8 cellular contexts compared by ENCODE assay signal in genomic region chr3:40580494-40581091, GRCh38. TPM values are rescaled to one million over a fixed set of nuclear protein-coding genes. Genes with fewer than 3 reads are reported as not detected.
DNase-seq lines count a peak whose midpoint lies in the region; ATAC-seq and TF ChIP-seq lines count a peak whose summit lies in the region.

No MANE protein-coding gene starts in this region.

- no peak for TF ChIP-seq POLR2A in right lobe of liver (IDR thresholded peaks at IDR 0.05)

- H3K36me3 ChIP-seq in right lobe of liver = no peaks in the 10 kb centered on the region

- H3K27ac ChIP-seq in right lobe of liver = no peak overlapping the region

- DNase-seq in GM04504 (ENCODE audit: low read depth) = peak; percentile 28
- peak; percentile 57 for DNase-seq in NCI-H345 (lab: John Stamatoyannopoulos, UW)
- peak; percentile 46 to 51 for DNase-seq in activated CD4-positive, alpha-beta T cell treated with anti-CD3 and anti-CD28 coated beads for 24 hours (ENCODE audit: low read depth in 2 of 2)
- peak; percentile 86 for DNase-seq in cerebellum (ENCODE audit: low spot score)
- peak in 2 of 3 donors; percentile 47 to 61 for DNase-seq in right lobe of liver
- peak; percentile 22 to 35 (median 22) for DNase-seq in stimulated activated CD4-positive, alpha-beta T cell treated with anti-CD3 and anti-CD28 coated beads, TNF-alpha, amount 100 ng/mL, for 4 hours (ENCODE audit: low read depth in 3 of 3)

- no peak overlapping the region for H3K4me3 ChIP-seq in right lobe of liver

- 0% methylated on average over 2 of the region's 2 CpGs for WGBS in right lobe of liver (ENCODE audit: insufficient coverage, low coverage, low lambda C conversion rate, missing lambda C conversion rate)

- H3K27me3 ChIP-seq in right lobe of liver = no peaks in the 10 kb centered on the region

- peak; percentile 89 to 91 (median 90) for TF ChIP-seq CTCF in right lobe of liver (IDR thresholded peaks at IDR 0.05)

- ATAC-seq in HG02798 (IDR thresholded peaks at IDR 0.05; ENCODE audit: poor library complexity, unreplicated experiment) (peak; percentile 75), right lobe of liver (peak; percentile 44 to 63 (median 58)), GM19455 (IDR thresholded peaks at IDR 0.05; ENCODE audit: unreplicated experiment) (no peak)

- no peaks in the 10 kb centered on the region for H3K9me3 ChIP-seq in right lobe of liver

- peaks cover 0 to 22% (median 10%) of the 10 kb centered on the region in 4 donors for H3K4me1 ChIP-seq in right lobe of liver

- intact Hi-C loops in right lobe of liver (cut with DNase I) = no loop called here

RNA-seq across cellular contexts. Expression of gene ZNF621, which starts 55.8 kb away (rescaled TPM):
- total RNA-seq in cerebellum = 16.2 TPM
- 10 to 100 TPM in 1 of 6 experiments, 1 to 10 TPM in 5; 4.9 to 11.1 (median 7.8) TPM for total RNA-seq in right lobe of liver

Comparison
In these comparisons a context has a peak if more than half of its experiments do, and no peak if none do; other contexts are left out.
1. DNase-seq: peak in every context shown above with its lines; median percentile 86 in cerebellum; 57 in NCI-H345; 54 in right lobe of liver; 48 in activated CD4-positive, alpha-beta T cell treated with anti-CD3 and anti-CD28 coated beads for 24 hours; 28 in GM04504; 22 in stimulated activated CD4-positive, alpha-beta T cell treated with anti-CD3 and anti-CD28 coated beads, TNF-alpha, amount 100 ng/mL, for 4 hours.